Comparison of ENCODE assay signal across 32 cellular contexts in the genomic region with DNA sequence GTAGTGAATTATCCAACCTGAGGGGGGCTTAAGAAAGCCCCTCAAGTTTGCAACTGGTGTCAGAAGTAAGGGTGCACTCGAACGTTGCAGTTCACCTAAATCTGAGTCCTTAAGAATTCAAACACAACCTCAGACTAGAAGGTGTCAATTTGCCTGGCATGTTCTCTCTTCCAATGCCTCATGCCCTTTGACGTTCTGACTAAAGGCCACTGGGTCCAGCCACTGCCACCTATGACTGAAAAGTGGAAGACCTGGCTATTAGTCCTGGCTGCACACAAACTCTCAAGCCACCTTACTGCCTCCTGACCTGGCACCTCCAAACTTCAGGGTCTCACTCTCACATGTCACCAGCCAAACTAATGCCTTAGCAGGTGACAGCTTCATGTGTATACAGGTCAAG. TPM values are rescaled to one million over a fixed set of nuclear protein-coding genes. Genes with fewer than 3 reads are reported as not detected.
"Had no signal": no experiment of that assay in that cellular context is flagged by ENCODE, and none has a peak within 500 bp of the region (broad histone marks: within the 10 kb centered on the region; RNA-seq: fewer than 3 reads in every experiment).

No MANE protein-coding gene starts in this region.

- H3K4me3 ChIP-seq: adrenal gland, body of pancreas, dorsolateral prefrontal cortex had no signal

- FAIRE-seq: colon, frontal cortex had no signal

- DNase-seq: activated CD4-positive, alpha-beta memory T cell treated with anti-CD3 and anti-CD28 coated beads for 36 hours; activated CD4-positive, alpha-beta T cell treated with anti-CD3 and anti-CD28 coated beads for 36 hours; activated CD4-positive, alpha-beta T cell treated with anti-CD3 and anti-CD28 coated beads, Interleukin-2, amount 10 ng/mL, durations not matched to agents 24 days and 14 days; activated CD4-positive, CD25-positive, alpha-beta regulatory T cell; activated CD4-positive, CD25-positive, alpha-beta regulatory T cell treated with anti-CD3 and anti-CD28 coated beads, Interleukin-2, amount 50 U/mL, for 72 hours; activated CD8-positive, alpha-beta memory T cell treated with anti-CD3 and anti-CD28 coated beads, Interleukin-2, amount 10 ng/mL, durations not matched to agents 7 days and 5 days; activated CD8-positive, alpha-beta memory T cell treated with anti-CD3 and anti-CD28 coated beads, Interleukin-2, amount 50 U/mL, for 4 hours; activated CD8-positive, alpha-beta T cell treated with anti-CD3 and anti-CD28 coated beads, Interleukin-2, amount 10 ng/mL, durations not matched to agents 7 days and 5 days; activated naive CD4-positive, alpha-beta T cell treated with anti-CD3 and anti-CD28 coated beads for 36 hours; activated naive CD8-positive, alpha-beta T cell treated with anti-CD3 and anti-CD28 coated beads for 36 hours; activated naive CD8-positive, alpha-beta T cell treated with anti-CD3 and anti-CD28 coated beads, Interleukin-2, amount 50 U/mL, for 24 hours; activated T-cell treated with anti-CD3 and anti-CD28 coated beads, Interleukin-2, amount 50 U/mL, for 1 hour; activated T-cell treated with anti-CD3 and anti-CD28 coated beads, Interleukin-2, amount 50 U/mL, for 48 hours; adrenal gland; amygdala; aorta; body of pancreas; caudate nucleus; dorsolateral prefrontal cortex; effector memory CD4-positive, alpha-beta T cell; endodermal cell; foreskin fibroblast; T-helper 1 cell; T-helper 2 cell had no signal

- H3K36me3 Mint-ChIP-seq: activated CD4-positive, alpha-beta memory T cell treated with anti-CD3 and anti-CD28 coated beads for 36 hours; activated naive CD4-positive, alpha-beta T cell treated with anti-CD3 and anti-CD28 coated beads, Interleukin-2, amount 50 U/mL, for 24 hours; activated naive CD8-positive, alpha-beta T cell treated with anti-CD3 and anti-CD28 coated beads for 36 hours had no signal

- H3K27me3 ChIP-seq: adrenal gland, body of pancreas, dorsolateral prefrontal cortex had no signal

- H3K27ac ChIP-seq: body of pancreas, dorsolateral prefrontal cortex had no signal

- H3K4me1 ChIP-seq: body of pancreas had no signal

- ATAC-seq: activated CD4-positive, alpha-beta T cell treated with anti-CD3 and anti-CD28 coated beads for 36 hours; activated CD8-positive, alpha-beta memory T cell treated with anti-CD3 and anti-CD28 coated beads, Interleukin-2, amount 10 ng/mL, durations not matched to agents 7 days and 5 days; activated CD8-positive, alpha-beta T cell treated with anti-CD3 and anti-CD28 coated beads, Interleukin-2, amount 10 ng/mL, durations not matched to agents 7 days and 5 days; activated naive CD8-positive, alpha-beta T cell treated with anti-CD3 and anti-CD28 coated beads, Interleukin-2, amount 50 U/mL, for 24 hours; body of pancreas; esophagus mucosa had no signal

- H3K9me3 Mint-ChIP-seq: activated CD4-positive, alpha-beta memory T cell treated with anti-CD3 and anti-CD28 coated beads for 36 hours; activated CD4-positive, alpha-beta T cell treated with anti-CD3 and anti-CD28 coated beads, Interleukin-2, amount 10 ng/mL, durations not matched to agents 24 days and 14 days; activated naive CD4-positive, alpha-beta T cell treated with anti-CD3 and anti-CD28 coated beads for 36 hours; activated naive CD4-positive, alpha-beta T cell treated with anti-CD3 and anti-CD28 coated beads, Interleukin-2, amount 50 U/mL, for 24 hours; activated naive CD8-positive, alpha-beta T cell treated with anti-CD3 and anti-CD28 coated beads for 36 hours; activated naive CD8-positive, alpha-beta T cell treated with anti-CD3 and anti-CD28 coated beads, Interleukin-2, amount 50 U/mL, for 24 hours; activated T-helper 1 cell treated with anti-CD3 and anti-CD28 coated beads, Interleukin-12 subunit alpha, Interleukin-12 subunit beta, Interleukin-2, Interleukin-4 antibody, amounts not matched to agents 30 ng/mL and 10 ng/mL and 1 ng/mL, durations not matched to agents 14 hours and 24 hours and 36 hours; activated T-helper 2 cell treated with anti-CD3 and anti-CD28 coated beads, Interferon-gamma antibody, Interleukin-2, Interleukin-4, amounts not matched to agents 10 μg/mL and 5 μg/mL and 100 μg/mL, durations not matched to agents 14 hours and 24 hours and 36 hours had no signal

- H3K27ac Mint-ChIP-seq: activated CD4-positive, alpha-beta memory T cell treated with anti-CD3 and anti-CD28 coated beads for 36 hours; activated CD4-positive, alpha-beta T cell treated with anti-CD3 and anti-CD28 coated beads for 36 hours; activated CD4-positive, alpha-beta T cell treated with anti-CD3 and anti-CD28 coated beads, Interleukin-2, amount 10 ng/mL, durations not matched to agents 24 days and 14 days; activated CD8-positive, alpha-beta memory T cell treated with anti-CD3 and anti-CD28 coated beads, Interleukin-2, amount 10 ng/mL, durations not matched to agents 7 days and 5 days; activated CD8-positive, alpha-beta T cell treated with anti-CD3 and anti-CD28 coated beads, Interleukin-2, amount 10 ng/mL, durations not matched to agents 7 days and 5 days; activated naive CD4-positive, alpha-beta T cell treated with anti-CD3 and anti-CD28 coated beads for 36 hours; activated naive CD4-positive, alpha-beta T cell treated with anti-CD3 and anti-CD28 coated beads, Interleukin-2, amount 50 U/mL, for 24 hours; activated naive CD8-positive, alpha-beta T cell treated with anti-CD3 and anti-CD28 coated beads for 36 hours; activated naive CD8-positive, alpha-beta T cell treated with anti-CD3 and anti-CD28 coated beads, Interleukin-2, amount 50 U/mL, for 24 hours; activated T-helper 1 cell treated with anti-CD3 and anti-CD28 coated beads, Interleukin-12 subunit alpha, Interleukin-12 subunit beta, Interleukin-2, Interleukin-4 antibody, amounts not matched to agents 30 ng/mL and 10 ng/mL and 1 ng/mL, durations not matched to agents 14 hours and 24 hours and 36 hours; activated T-helper 2 cell treated with anti-CD3 and anti-CD28 coated beads, Interferon-gamma antibody, Interleukin-2, Interleukin-4, amounts not matched to agents 10 μg/mL and 5 μg/mL and 100 μg/mL, durations not matched to agents 14 hours and 24 hours and 36 hours; endodermal cell had no signal

- H3K9me3 ChIP-seq: adrenal gland, body of pancreas had no signal

- H3K36me3 ChIP-seq: adrenal gland had no signal

- H3K4me3 Mint-ChIP-seq: activated CD4-positive, alpha-beta memory T cell treated with anti-CD3 and anti-CD28 coated beads for 36 hours; activated CD4-positive, alpha-beta T cell treated with anti-CD3 and anti-CD28 coated beads for 36 hours; activated CD4-positive, alpha-beta T cell treated with anti-CD3 and anti-CD28 coated beads, Interleukin-2, amount 10 ng/mL, durations not matched to agents 24 days and 14 days; activated CD8-positive, alpha-beta memory T cell treated with anti-CD3 and anti-CD28 coated beads, Interleukin-2, amount 10 ng/mL, durations not matched to agents 7 days and 5 days; activated CD8-positive, alpha-beta T cell treated with anti-CD3 and anti-CD28 coated beads, Interleukin-2, amount 10 ng/mL, durations not matched to agents 7 days and 5 days; activated naive CD4-positive, alpha-beta T cell treated with anti-CD3 and anti-CD28 coated beads for 36 hours; activated naive CD4-positive, alpha-beta T cell treated with anti-CD3 and anti-CD28 coated beads, Interleukin-2, amount 50 U/mL, for 24 hours; activated naive CD8-positive, alpha-beta T cell treated with anti-CD3 and anti-CD28 coated beads for 36 hours; activated naive CD8-positive, alpha-beta T cell treated with anti-CD3 and anti-CD28 coated beads, Interleukin-2, amount 50 U/mL, for 24 hours; activated T-helper 1 cell treated with anti-CD3 and anti-CD28 coated beads, Interleukin-12 subunit alpha, Interleukin-12 subunit beta, Interleukin-2, Interleukin-4 antibody, amounts not matched to agents 30 ng/mL and 10 ng/mL and 1 ng/mL, durations not matched to agents 14 hours and 24 hours and 36 hours; endodermal cell had no signal

RNA-seq across cellular contexts. Expression of a gene that starts 8.0 kb away (rescaled TPM):
- total RNA-seq: activated CD4-positive, alpha-beta T cell treated with anti-CD3 and anti-CD28 coated beads, Interleukin-2, amount 10 ng/mL, durations not matched to agents 24 days and 14 days; chondrocyte; endodermal cell; epithelial cell of proximal tubule had no signal
